8 cellular contexts compared by ENCODE assay signal in the genomic region with DNA sequence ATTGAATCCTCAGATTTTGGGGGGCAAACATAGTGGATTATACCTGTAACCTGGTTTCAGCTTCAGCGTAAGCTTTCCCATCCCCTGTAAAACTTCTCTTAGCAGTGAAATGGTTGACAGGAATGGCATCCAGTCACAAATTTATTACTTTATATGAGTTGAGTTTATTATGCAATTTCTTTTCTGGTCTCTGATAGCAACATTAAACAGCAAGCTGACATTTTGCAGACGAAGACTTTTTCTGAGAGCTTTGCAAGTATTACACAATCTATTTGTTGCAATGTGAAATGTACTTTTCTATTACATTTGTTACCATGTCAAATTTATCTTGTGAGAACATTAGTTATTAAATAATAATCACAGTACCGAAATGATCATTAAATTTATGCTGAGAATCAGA.
A peak's percentile ranks its signal among the peaks of the same experiment; 100 is the strongest.
DNase-seq lines count a peak whose midpoint lies in the region; ATAC-seq, FAIRE-seq and TF ChIP-seq lines count a peak whose summit lies in the region.

No MANE protein-coding gene starts in this region.

- ATAC-seq in GM21786 (IDR thresholded peaks at IDR 0.05; ENCODE audit: unreplicated experiment) = no peak

- no peaks in the 10 kb centered on the region for H3K9me3 ChIP-seq in mesodermal cell (ENCODE audit: control insufficient read depth, low read length)

- DNase-seq in AG04449 (ENCODE audit: low read depth, low spot score) (no peak), HL-60 (ENCODE audit: low read depth in 1 of 2, low spot score in 1 of 2) (no peak), bronchial epithelial cell (ENCODE audit: low read depth) (no peak), NCI-H187 (lab: John Stamatoyannopoulos, UW) (no peak), anterior cingulate cortex (lab: John Stamatoyannopoulos, UW) (no peak), RWPE1 (ENCODE audit: low spot score) (no peak)

- CTCF ChIA-PET in AG04449 (lab: Yijun Ruan, JAX) (no interaction called here), RWPE1 (lab: Yijun Ruan, JAX) (no interaction called here)

- FAIRE-seq in bronchial epithelial cell (lab: Jason Lieb, UNC) = no peak

- H3K4me1 ChIP-seq in mesodermal cell (ENCODE audit: control insufficient read depth, insufficient read depth, low read length, poor library complexity, severe bottlenecking) = no peaks in the 10 kb centered on the region

- WGBS in mesodermal cell (ENCODE audit: insufficient coverage in 2 of 2), 2 experiments = no CpG with 5 or more reads among the region's 3 CpGs

- no peaks in the 10 kb centered on the region for H3K36me3 ChIP-seq in bronchial epithelial cell (ENCODE audit: control insufficient read depth, insufficient read depth, low read length)
- H3K36me3 ChIP-seq in mesodermal cell (ENCODE audit: control insufficient read depth, insufficient read depth, low read length) = no peaks in the 10 kb centered on the region

- H3K27ac ChIP-seq in HL-60 (replicated peaks) (no peak overlapping the region; the same call in 1 of the 2 replicates), mesodermal cell (ENCODE audit: low read depth, low read length, severe bottlenecking) (no peak overlapping the region), RWPE1 (no peak overlapping the region)

- TF ChIP-seq CTCF in AG04449 (IDR thresholded peaks at IDR 0.05; ENCODE audit: insufficient read depth, low read length, missing control alignments) = no peak
- no peak for TF ChIP-seq CTCF in HL-60 (IDR thresholded peaks at IDR 0.05; ENCODE audit: insufficient read depth, low read length)
- TF ChIP-seq CTCF in bronchial epithelial cell (IDR thresholded peaks at IDR 0.05; ENCODE audit: insufficient read depth, low read length, severe bottlenecking) = no peak
- TF ChIP-seq CTCF in RWPE1 (conservative IDR thresholded peaks at IDR 0.05; ENCODE audit: low read depth) = no peak

- peak overlapping the region; percentile 75 for H3K4me3 ChIP-seq in AG04449 (ENCODE audit: low read depth, low read length)
- H3K4me3 ChIP-seq in HL-60 (replicated peaks; ENCODE audit: insufficient read depth, low read length) = peak overlapping the region; percentile 70
- H3K4me3 ChIP-seq in bronchial epithelial cell (ENCODE audit: low read depth, low read length) = peak overlapping the region; percentile 54
- H3K4me3 ChIP-seq in mesodermal cell (ENCODE audit: extremely low read depth, insufficient read depth, low read length, poor library complexity, severe bottlenecking) = peak overlapping the region; percentile 55

- POLR2A ChIA-PET in AG04449 (lab: Yijun Ruan, JAX) (interaction anchor here (0.7 kb wide), 1 partner anchor 11 kb away, joined by 4 read pairs; no protein-coding TSS in a partner anchor), RWPE1 (lab: Yijun Ruan, JAX; ENCODE audit: low non-redundant PET) (no interaction called here)

- no peaks in the 10 kb centered on the region for H3K27me3 ChIP-seq in HL-60 (ENCODE audit: insufficient read depth, poor library complexity, severe bottlenecking)
- H3K27me3 ChIP-seq in bronchial epithelial cell (ENCODE audit: control insufficient read depth, insufficient read depth, low read length) = no peaks in the 10 kb centered on the region
